ENCODE assay signal across 12 cellular contexts in the genomic region with DNA sequence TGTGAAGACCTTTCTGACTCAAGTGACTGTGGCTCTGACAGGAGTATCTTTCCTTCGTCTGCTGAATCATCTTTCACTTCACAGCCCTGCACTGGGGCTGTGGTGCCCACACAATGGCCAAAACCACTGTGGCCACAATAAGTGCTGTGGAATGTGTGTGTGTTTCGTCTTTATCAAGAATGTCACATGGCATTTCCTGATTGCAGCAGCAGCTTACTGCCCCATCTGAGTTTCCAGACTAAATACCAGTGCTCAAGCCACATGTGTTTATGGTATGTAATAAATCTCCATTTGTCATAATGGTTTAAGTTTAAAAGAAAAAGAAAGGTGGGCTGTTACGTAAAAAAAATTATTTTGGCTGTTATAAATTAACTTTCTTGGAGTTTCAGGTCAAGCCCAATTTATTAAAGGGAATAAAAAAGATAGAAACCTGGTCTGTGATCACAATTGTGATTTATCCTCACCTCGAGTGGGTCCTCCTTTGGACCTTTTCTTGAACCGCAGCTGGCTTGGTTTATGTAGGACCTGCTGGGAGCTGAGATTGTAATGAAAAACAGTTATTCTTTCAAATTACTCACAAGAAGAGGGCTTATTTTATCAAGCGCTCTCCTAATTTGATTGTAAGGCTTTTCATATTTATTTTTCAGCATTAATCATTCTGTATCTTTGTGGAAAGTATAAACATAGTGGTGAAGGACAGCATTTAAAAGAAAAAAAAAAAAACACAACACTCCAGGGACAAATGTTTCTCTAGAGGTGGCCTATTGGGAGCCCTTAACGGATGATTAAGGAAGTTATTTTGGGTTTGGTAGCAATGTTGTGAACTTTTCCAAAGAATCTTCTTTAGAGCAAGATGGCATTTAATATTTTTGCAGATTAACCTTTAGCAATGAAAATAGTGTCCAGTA.
DNase-seq lines count a peak whose midpoint lies in the region; ATAC-seq and TF ChIP-seq lines count a peak whose summit lies in the region.
"Had no signal": no experiment of that assay in that cellular context is flagged by ENCODE, and none has a peak within 500 bp of the region (broad histone marks: within the 10 kb centered on the region; RNA-seq: fewer than 3 reads in every experiment).

No MANE protein-coding gene starts in this region.

- H3K9ac ChIP-seq in GM23248 = no peak overlapping the region

- H3K4me2 ChIP-seq in GM23248 (ENCODE audit: unreplicated experiment) = peak overlapping the region; percentile 52

- in situ Hi-C loops in GM23248 (cut with MboI) = no loop called here

- peaks cover 54% of the 10 kb centered on the region for H3K4me1 ChIP-seq in GM23248 (ENCODE audit: insufficient read depth)
- H3K4me1 ChIP-seq in spleen = peaks cover 0 to 28% (median 12%) of the 10 kb centered on the region in 6 donors

- H3K9me3 ChIP-seq in GM23248 (ENCODE audit: low read depth) = no peaks in the 10 kb centered on the region
- H3K9me3 ChIP-seq in spleen = peaks cover 0 to 14% (median 10%) of the 10 kb centered on the region in 8 donors

- H4K20me1 ChIP-seq in GM23248 (ENCODE audit: insufficient read depth) = no peaks in the 10 kb centered on the region

- no peaks in the 10 kb centered on the region for H3K79me2 ChIP-seq in GM23248 (ENCODE audit: insufficient read depth)

- H3K27me3 ChIP-seq in GM23248 (replicated peaks; ENCODE audit: insufficient read depth) (no peaks in the 10 kb centered on the region), spleen (replicated peaks in 1 of 7) (no peaks in the 10 kb centered on the region)

- H3K36me3 ChIP-seq in GM23248 (ENCODE audit: low read depth) = no peaks in the 10 kb centered on the region
- no peaks in the 10 kb centered on the region for H3K36me3 ChIP-seq in spleen

- no peak for TF ChIP-seq CTCF in spleen (IDR thresholded peaks at IDR 0.05 in 8 of 11, conservative IDR thresholded peaks at IDR 0.05 in 3 of 11)

- DNase-seq in A172 (ENCODE audit: low spot score) (peak; percentile 97), GM23248 (peak; percentile 89), SKM-1 treated with dmso at 0.1 percent for 144 hours (lab: John Stamatoyannopoulos, UW; ENCODE audit: unreplicated experiment) (peak; percentile 57), glomerular visceral epithelial cell (ENCODE audit: extremely low spot score) (peak; percentile 92), spleen (no peak), NCI-H2171 treated with DMSO at 0.1 percent for 48 hours (lab: John Stamatoyannopoulos, UW) (no peak)
- DNase-seq: activated CD4-positive, alpha-beta memory T cell treated with anti-CD3 and anti-CD28 coated beads, Interleukin-2, amount 10 ng/mL, durations not matched to agents 7 days and 5 days; central memory CD4-positive, alpha-beta T cell; NCI-H1048; RPMI8226 had no signal

- H3K27ac ChIP-seq in GM23248 (peak overlapping the region; percentile 57), spleen (no peak overlapping the region)

- 52 to 53% methylated on average over 7 of the region's 7 CpGs for WGBS in GM23248 (ENCODE audit: low coverage in 1 of 2, low lambda C conversion rate in 2 of 2, missing lambda C conversion rate in 2 of 2), 2 experiments
- WGBS in spleen, 5 donors = 40 to 56% (median 47%) methylated on average over 7 of the region's 7 CpGs

- intact Hi-C loops in spleen (cut with DNase I; ENCODE audit: low total_unique reads) = no loop called here

- no peaks in the 10 kb centered on the region for H3K9me2 ChIP-seq in GM23248 (ENCODE audit: insufficient read depth)

- ATAC-seq in HG03457 (IDR thresholded peaks at IDR 0.05; ENCODE audit: unreplicated experiment) (no peak), HG03469 (IDR thresholded peaks at IDR 0.05; ENCODE audit: unreplicated experiment) (no peak)

- TF ChIP-seq POLR2A in spleen (IDR thresholded peaks at IDR 0.05) = no peak

- H3F3A ChIP-seq in GM23248 (ENCODE audit: insufficient read depth) = peaks cover 59% of the 10 kb centered on the region

- H3K4me3 ChIP-seq in GM23248 (no peak overlapping the region), spleen (no peak overlapping the region)

- no peak overlapping the region for H2AFZ ChIP-seq in GM23248

Comparison
In these comparisons a context has a peak if more than half of its experiments do, and no peak if none do; other contexts are left out.
1. DNase-seq: peak in A172 (single experiment), GM23248 (single experiment), SKM-1 treated with dmso at 0.1 percent for 144 hours (single experiment) and glomerular visceral epithelial cell (single experiment); none in spleen (single experiment) and NCI-H2171 treated with DMSO at 0.1 percent for 48 hours (single experiment).